16 cellular contexts compared by ENCODE assay signal in genomic region chr11:110474578-110474977, GRCh38. TPM values are rescaled to one million over a fixed set of nuclear protein-coding genes. Genes with fewer than 3 reads are reported as not detected.
DNase-seq lines count a peak whose midpoint lies in the region; ATAC-seq and TF ChIP-seq lines count a peak whose summit lies in the region.
"Had no signal": no experiment of that assay in that cellular context is flagged by ENCODE, and none has a peak within 500 bp of the region (broad histone marks: within the 10 kb centered on the region; RNA-seq: fewer than 3 reads in every experiment).

No MANE protein-coding gene starts in this region.

- H3K27ac ChIP-seq in VCaP = 0 out of 2 replicates have a peak overlapping the region, but pooled peaks have one; percentile 2
- H3K27ac ChIP-seq: A549, C4-2B, HL-60 had no signal

- peak; percentile 31 for DNase-seq in Right ventricle myocardium inferior (ENCODE audit: missing footprints)
- no peak for DNase-seq in left ventricle myocardium superior
- no peak for DNase-seq in left colon
- DNase-seq in DMS53 treated with DMSO at 0.1 percent for 48 hours (lab: John Stamatoyannopoulos, UW; ENCODE audit: unreplicated experiment) = no peak
- no peak for DNase-seq in SKM-1 (lab: John Stamatoyannopoulos, UW; ENCODE audit: unreplicated experiment)
- DNase-seq: BE2C; Caco-2; CD4-positive, alpha-beta memory T cell; GF-D8; HCEC 1CT had no signal

- TF ChIP-seq CTCF in VCaP (conservative IDR thresholded peaks at IDR 0.05) = no peak

- ATAC-seq in Right ventricle myocardium inferior (no peak), left ventricle myocardium superior (no peak), left colon (peak; percentile 10), GM18520 (IDR thresholded peaks at IDR 0.05; ENCODE audit: unreplicated experiment) (no peak)
- ATAC-seq: A549, K562 had no signal

- intact Hi-C loops in Right ventricle myocardium inferior (cut with DNase I) (no loop called here), left ventricle myocardium superior (cut with micrococcal nuclease) (no loop called here), left colon (cut with DNase I, micrococcal nuclease) (no loop called here)

RNA-seq across cellular contexts. Expression of gene FDX1, which starts 44.8 kb away (rescaled TPM):
- total RNA-seq in Right ventricle myocardium inferior (22.5 TPM), left ventricle myocardium superior (23.2 TPM), left colon (10 to 100 TPM; 22.6 to 24.0 TPM)
